In the genomic region with DNA sequence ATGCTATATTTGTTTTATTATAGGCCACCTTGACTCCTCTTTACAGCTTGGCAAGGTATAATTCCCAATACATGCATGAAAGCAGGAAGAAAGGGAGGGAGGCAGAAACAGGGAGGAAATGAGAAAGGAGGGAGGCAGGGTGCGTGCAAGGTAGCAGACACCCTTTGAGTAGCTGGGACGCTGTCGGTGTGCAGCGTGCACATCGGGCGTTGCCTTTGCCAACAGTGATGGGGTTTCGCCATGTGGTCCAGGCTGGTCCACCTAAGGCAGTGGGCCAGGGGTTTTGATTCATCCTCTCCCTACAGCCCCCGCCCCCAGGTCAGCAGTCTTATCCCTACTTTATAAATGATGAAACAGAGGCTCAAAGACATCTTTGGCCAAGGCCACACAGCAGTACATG, we compare ENCODE assay signal across 35 cellular contexts. TPM values are rescaled to one million over a fixed set of nuclear protein-coding genes. Genes with fewer than 3 reads are reported as not detected.
"Had no signal": no experiment of that assay in that cellular context is flagged by ENCODE, and none has a peak within 500 bp of the region (broad histone marks: within the 10 kb centered on the region; RNA-seq: fewer than 3 reads in every experiment).

No MANE protein-coding gene starts in this region.

- H3K4me3 ChIP-seq: adrenal gland, body of pancreas, breast epithelium had no signal

- H3K36me3 Mint-ChIP-seq: activated CD4-positive, alpha-beta memory T cell treated with anti-CD3 and anti-CD28 coated beads for 36 hours; activated naive CD8-positive, alpha-beta T cell treated with anti-CD3 and anti-CD28 coated beads for 36 hours had no signal

- H3K36me3 ChIP-seq: adrenal gland, brain microvascular endothelial cell, breast epithelium had no signal

- H3K9me3 Mint-ChIP-seq: activated B cell treated with CpG ODN at 0.5 μM for 24 hours; activated T-cell treated with anti-CD3 and anti-CD28 coated beads, Interleukin-2, amount 50 U/mL, for 4 hours; activated T-helper 17 cell treated with anti-CD3 and anti-CD28 coated beads, Interleukin-2, amount 50 U/mL, for 72 hours had no signal

- H3K27me3 Mint-ChIP-seq: activated CD4-positive, alpha-beta T cell treated with anti-CD3 and anti-CD28 coated beads, Interleukin-2, amount 10 ng/mL, durations not matched to agents 24 days and 14 days had no signal

- H3K27me3 ChIP-seq: adrenal gland, body of pancreas, brain microvascular endothelial cell had no signal

- H3K9me3 ChIP-seq: adrenal gland, body of pancreas, breast epithelium had no signal

- H3K4me3 Mint-ChIP-seq: activated B cell treated with CpG ODN at 0.5 μM for 24 hours; activated CD4-positive, alpha-beta memory T cell treated with anti-CD3 and anti-CD28 coated beads for 36 hours; activated CD4-positive, alpha-beta T cell treated with anti-CD3 and anti-CD28 coated beads, Interleukin-2, amount 10 ng/mL, durations not matched to agents 24 days and 14 days; activated CD8-positive, alpha-beta T cell treated with anti-CD3 and anti-CD28 coated beads for 36 hours; activated naive CD4-positive, alpha-beta T cell treated with anti-CD3 and anti-CD28 coated beads for 36 hours; activated naive CD8-positive, alpha-beta T cell treated with anti-CD3 and anti-CD28 coated beads for 36 hours; activated T-cell treated with anti-CD3 and anti-CD28 coated beads, Interleukin-2, amount 50 U/mL, for 4 hours; activated T-cell treated with anti-CD3 and anti-CD28 coated beads, Interleukin-2, amount 50 U/mL, for 72 hours; activated T-helper 1 cell treated with anti-CD3 and anti-CD28 coated beads, Interleukin-12 subunit alpha, Interleukin-12 subunit beta, Interleukin-2, Interleukin-4 antibody, amounts not matched to agents 30 ng/mL and 10 ng/mL and 1 ng/mL, durations not matched to agents 14 hours and 24 hours and 36 hours; activated T-helper 17 cell treated with anti-CD3 and anti-CD28 coated beads, Interleukin-2, amount 50 U/mL, for 72 hours; T-helper 1 cell treated with Interleukin-12 subunit alpha and Interleukin-12 subunit beta and Interleukin-4 antibody, amounts not matched to agents 30 μg/mL and 1 μg/mL, for 36 hours; T-helper 2 cell treated with Interferon-gamma antibody and Interleukin-4, amounts not matched to agents 5 μg/mL and 100 μg/mL, for 36 hours had no signal

- H3K4me1 ChIP-seq: adrenal gland, body of pancreas, breast epithelium had no signal

- H3K27ac ChIP-seq: adrenal gland, body of pancreas, brain microvascular endothelial cell, breast epithelium, VCaP had no signal

- ATAC-seq: activated CD8-positive, alpha-beta T cell treated with anti-CD3 and anti-CD28 coated beads for 36 hours; activated naive CD4-positive, alpha-beta T cell treated with anti-CD3 and anti-CD28 coated beads, Interleukin-2, amount 50 U/mL, for 72 hours; activated T-cell treated with anti-CD3 and anti-CD28 coated beads, Interleukin-2, amount 50 U/mL, for 4 hours; activated T-cell treated with anti-CD3 and anti-CD28 coated beads, Interleukin-2, amount 50 U/mL, for 72 hours; activated T-helper 17 cell treated with anti-CD3 and anti-CD28 coated beads, Interleukin-2, amount 50 U/mL, for 72 hours; body of pancreas had no signal

- H3K27ac Mint-ChIP-seq: activated B cell treated with CpG ODN at 0.5 μM for 24 hours; activated CD4-positive, alpha-beta memory T cell treated with anti-CD3 and anti-CD28 coated beads for 36 hours; activated CD4-positive, alpha-beta T cell treated with anti-CD3 and anti-CD28 coated beads, Interleukin-2, amount 10 ng/mL, durations not matched to agents 24 days and 14 days; activated CD8-positive, alpha-beta T cell treated with anti-CD3 and anti-CD28 coated beads for 36 hours; activated naive CD4-positive, alpha-beta T cell treated with anti-CD3 and anti-CD28 coated beads for 36 hours; activated naive CD4-positive, alpha-beta T cell treated with anti-CD3 and anti-CD28 coated beads, Interleukin-2, amount 50 U/mL, for 72 hours; activated naive CD8-positive, alpha-beta T cell treated with anti-CD3 and anti-CD28 coated beads for 36 hours; activated T-cell treated with anti-CD3 and anti-CD28 coated beads, Interleukin-2, amount 50 U/mL, for 72 hours; activated T-helper 1 cell treated with anti-CD3 and anti-CD28 coated beads, Interleukin-12 subunit alpha, Interleukin-12 subunit beta, Interleukin-2, Interleukin-4 antibody, amounts not matched to agents 30 ng/mL and 10 ng/mL and 1 ng/mL, durations not matched to agents 14 hours and 24 hours and 36 hours; activated T-helper 17 cell treated with anti-CD3 and anti-CD28 coated beads, Interleukin-2, amount 50 U/mL, for 72 hours; T-helper 1 cell treated with Interleukin-12 subunit alpha and Interleukin-12 subunit beta and Interleukin-4 antibody, amounts not matched to agents 30 μg/mL and 1 μg/mL, for 36 hours; T-helper 2 cell treated with Interferon-gamma antibody and Interleukin-4, amounts not matched to agents 5 μg/mL and 100 μg/mL, for 36 hours had no signal

- DNase-seq: activated B cell treated with CpG ODN at 0.5 μM for 24 hours; activated CD4-positive, alpha-beta memory T cell treated with anti-CD3 and anti-CD28 coated beads for 36 hours; activated CD4-positive, alpha-beta T cell treated with anti-CD3 and anti-CD28 coated beads for 4 hours; activated CD4-positive, alpha-beta T cell treated with anti-CD3 and anti-CD28 coated beads, Interleukin-2, amount 10 ng/mL, durations not matched to agents 24 days and 14 days; activated CD4-positive, alpha-beta T cell treated with anti-CD3 and anti-CD28 coated beads, Interleukin-2, amount 50 U/mL, for 1 hour; activated CD4-positive, alpha-beta T cell treated with anti-CD3 and anti-CD28 coated beads, Interleukin-2, amount 50 U/mL, for 4 hours; activated CD4-positive, CD25-positive, alpha-beta regulatory T cell treated with anti-CD3 and anti-CD28 coated beads, Interleukin-2, amount 50 U/mL, for 72 hours; activated CD8-positive, alpha-beta memory T cell treated with anti-CD3 and anti-CD28 coated beads, Interleukin-2, amount 50 U/mL, for 4 hours; activated CD8-positive, alpha-beta T cell treated with anti-CD3 and anti-CD28 coated beads for 36 hours; activated effector memory CD4-positive, alpha-beta T cell treated with anti-CD3 and anti-CD28 coated beads, Interleukin-2, amount 50 U/mL, for 16 hours; activated gamma-delta T cell treated with Interleukin-2 at 50 U/mL for 16 hours; activated naive CD4-positive, alpha-beta T cell; activated naive CD4-positive, alpha-beta T cell treated with anti-CD3 and anti-CD28 coated beads for 36 hours; activated naive CD4-positive, alpha-beta T cell treated with anti-CD3 and anti-CD28 coated beads, Interleukin-2, amount 50 U/mL, for 16 hours; activated naive CD8-positive, alpha-beta T cell treated with anti-CD3 and anti-CD28 coated beads for 36 hours; activated T-cell treated with anti-CD3 and anti-CD28 coated beads for 4 hours; activated T-cell treated with anti-CD3 and anti-CD28 coated beads, Interleukin-2, amount 50 U/mL, for 1 hour; activated T-cell treated with anti-CD3 and anti-CD28 coated beads, Interleukin-2, amount 50 U/mL, for 4 hours; activated T-cell treated with anti-CD3 and anti-CD28 coated beads, Interleukin-2, amount 50 U/mL, for 72 hours; adrenal gland; amniotic stem cell; aorta; body of pancreas; brain microvascular endothelial cell; central memory CD4-positive, alpha-beta T cell; T-helper 1 cell; T-helper 2 cell; T-helper 9 cell had no signal

- H3K4me1 Mint-ChIP-seq: activated B cell treated with CpG ODN at 0.5 μM for 24 hours; activated CD4-positive, alpha-beta T cell treated with anti-CD3 and anti-CD28 coated beads, Interleukin-2, amount 10 ng/mL, durations not matched to agents 24 days and 14 days; activated naive CD8-positive, alpha-beta T cell treated with anti-CD3 and anti-CD28 coated beads for 36 hours; activated T-helper 17 cell treated with anti-CD3 and anti-CD28 coated beads, Interleukin-2, amount 50 U/mL, for 72 hours had no signal

RNA-seq across cellular contexts. Expression of gene PHF21B, which starts 25.0 kb away (rescaled TPM):
- total RNA-seq: activated B cell treated with CpG ODN at 0.5 μM for 24 hours; activated CD4-positive, alpha-beta memory T cell treated with anti-CD3 and anti-CD28 coated beads for 36 hours; activated naive CD4-positive, alpha-beta T cell treated with anti-CD3 and anti-CD28 coated beads for 36 hours; activated T-helper 17 cell treated with anti-CD3 and anti-CD28 coated beads, Interleukin-2, amount 50 U/mL, for 72 hours had no signal
- polyA plus RNA-seq: aorta had no signal
